ENCODE assay signal across 36 cellular contexts in genomic region chr1:232501174-232501573, GRCh38.
"Had no signal": no experiment of that assay in that cellular context is flagged by ENCODE, and none has a peak within 500 bp of the region (broad histone marks: within the 10 kb centered on the region; RNA-seq: fewer than 3 reads in every experiment).

No MANE protein-coding gene starts in this region.

- H3K36me3 Mint-ChIP-seq: activated CD4-positive, alpha-beta memory T cell treated with anti-CD3 and anti-CD28 coated beads for 36 hours; activated naive CD4-positive, alpha-beta T cell treated with anti-CD3 and anti-CD28 coated beads, Interleukin-2, amount 50 U/mL, for 72 hours; activated naive CD8-positive, alpha-beta T cell treated with anti-CD3 and anti-CD28 coated beads for 36 hours had no signal

- H3K36me3 ChIP-seq: adrenal gland, brain microvascular endothelial cell, breast epithelium had no signal

- ATAC-seq: activated CD8-positive, alpha-beta T cell treated with anti-CD3 and anti-CD28 coated beads for 36 hours; activated naive CD4-positive, alpha-beta T cell treated with anti-CD3 and anti-CD28 coated beads, Interleukin-2, amount 50 U/mL, for 72 hours; activated T-cell treated with anti-CD3 and anti-CD28 coated beads, Interleukin-2, amount 50 U/mL, for 4 hours; activated T-cell treated with anti-CD3 and anti-CD28 coated beads, Interleukin-2, amount 50 U/mL, for 72 hours; activated T-helper 17 cell treated with anti-CD3 and anti-CD28 coated beads, Interleukin-2, amount 50 U/mL, for 72 hours; body of pancreas had no signal

- H3K4me1 Mint-ChIP-seq: activated B cell treated with CpG ODN at 0.5 μM for 24 hours; activated CD4-positive, alpha-beta T cell treated with anti-CD3 and anti-CD28 coated beads, Interleukin-2, amount 10 ng/mL, durations not matched to agents 24 days and 14 days; activated naive CD8-positive, alpha-beta T cell treated with anti-CD3 and anti-CD28 coated beads for 36 hours; activated T-helper 17 cell treated with anti-CD3 and anti-CD28 coated beads, Interleukin-2, amount 50 U/mL, for 72 hours had no signal

- H3K27ac Mint-ChIP-seq: activated B cell treated with CpG ODN at 0.5 μM for 24 hours; activated CD4-positive, alpha-beta memory T cell treated with anti-CD3 and anti-CD28 coated beads for 36 hours; activated CD4-positive, alpha-beta T cell treated with anti-CD3 and anti-CD28 coated beads, Interleukin-2, amount 10 ng/mL, durations not matched to agents 24 days and 14 days; activated CD8-positive, alpha-beta T cell treated with anti-CD3 and anti-CD28 coated beads for 36 hours; activated naive CD4-positive, alpha-beta T cell treated with anti-CD3 and anti-CD28 coated beads for 36 hours; activated naive CD4-positive, alpha-beta T cell treated with anti-CD3 and anti-CD28 coated beads, Interleukin-2, amount 50 U/mL, for 72 hours; activated naive CD8-positive, alpha-beta T cell treated with anti-CD3 and anti-CD28 coated beads for 36 hours; activated T-cell treated with anti-CD3 and anti-CD28 coated beads, Interleukin-2, amount 50 U/mL, for 72 hours; activated T-helper 1 cell treated with anti-CD3 and anti-CD28 coated beads, Interleukin-12 subunit alpha, Interleukin-12 subunit beta, Interleukin-2, Interleukin-4 antibody, amounts not matched to agents 30 ng/mL and 10 ng/mL and 1 ng/mL, durations not matched to agents 14 hours and 24 hours and 36 hours; activated T-helper 17 cell treated with anti-CD3 and anti-CD28 coated beads, Interleukin-2, amount 50 U/mL, for 72 hours; T-helper 1 cell treated with Interleukin-12 subunit alpha and Interleukin-12 subunit beta and Interleukin-4 antibody, amounts not matched to agents 30 μg/mL and 1 μg/mL, for 36 hours; T-helper 2 cell treated with Interferon-gamma antibody and Interleukin-4, amounts not matched to agents 5 μg/mL and 100 μg/mL, for 36 hours had no signal

- H3K4me3 ChIP-seq: adrenal gland, body of pancreas, breast epithelium had no signal

- DNase-seq: activated B cell treated with CpG ODN at 0.5 μM for 24 hours; activated CD4-positive, alpha-beta memory T cell treated with anti-CD3 and anti-CD28 coated beads for 36 hours; activated CD4-positive, alpha-beta T cell treated with anti-CD3 and anti-CD28 coated beads for 4 hours; activated CD4-positive, alpha-beta T cell treated with anti-CD3 and anti-CD28 coated beads, Interleukin-2, amount 10 ng/mL, durations not matched to agents 24 days and 14 days; activated CD4-positive, alpha-beta T cell treated with anti-CD3 and anti-CD28 coated beads, Interleukin-2, amount 50 U/mL, for 1 hour; activated CD4-positive, alpha-beta T cell treated with anti-CD3 and anti-CD28 coated beads, Interleukin-2, amount 50 U/mL, for 4 hours; activated CD4-positive, CD25-positive, alpha-beta regulatory T cell treated with anti-CD3 and anti-CD28 coated beads, Interleukin-2, amount 50 U/mL, for 72 hours; activated CD8-positive, alpha-beta memory T cell treated with anti-CD3 and anti-CD28 coated beads, Interleukin-2, amount 50 U/mL, for 4 hours; activated CD8-positive, alpha-beta T cell treated with anti-CD3 and anti-CD28 coated beads for 36 hours; activated effector memory CD4-positive, alpha-beta T cell treated with anti-CD3 and anti-CD28 coated beads, Interleukin-2, amount 50 U/mL, for 16 hours; activated gamma-delta T cell treated with Interleukin-2 at 50 U/mL for 16 hours; activated naive CD4-positive, alpha-beta T cell; activated naive CD4-positive, alpha-beta T cell treated with anti-CD3 and anti-CD28 coated beads for 36 hours; activated naive CD4-positive, alpha-beta T cell treated with anti-CD3 and anti-CD28 coated beads, Interleukin-2, amount 50 U/mL, for 16 hours; activated naive CD8-positive, alpha-beta T cell treated with anti-CD3 and anti-CD28 coated beads for 36 hours; activated T-cell treated with anti-CD3 and anti-CD28 coated beads for 4 hours; activated T-cell treated with anti-CD3 and anti-CD28 coated beads, Interleukin-2, amount 50 U/mL, for 1 hour; activated T-cell treated with anti-CD3 and anti-CD28 coated beads, Interleukin-2, amount 50 U/mL, for 4 hours; activated T-cell treated with anti-CD3 and anti-CD28 coated beads, Interleukin-2, amount 50 U/mL, for 72 hours; adrenal gland; amniotic stem cell; aorta; body of pancreas; brain microvascular endothelial cell; central memory CD4-positive, alpha-beta T cell; T-helper 2 cell; T-helper 9 cell had no signal

- H3K9me3 Mint-ChIP-seq: activated B cell treated with CpG ODN at 0.5 μM for 24 hours; activated CD4-positive, alpha-beta memory T cell treated with anti-CD3 and anti-CD28 coated beads for 36 hours; activated CD4-positive, alpha-beta T cell treated with anti-CD3 and anti-CD28 coated beads, Interleukin-2, amount 10 ng/mL, durations not matched to agents 24 days and 14 days; activated CD8-positive, alpha-beta T cell treated with anti-CD3 and anti-CD28 coated beads for 36 hours; activated naive CD4-positive, alpha-beta T cell treated with anti-CD3 and anti-CD28 coated beads for 36 hours; activated naive CD4-positive, alpha-beta T cell treated with anti-CD3 and anti-CD28 coated beads, Interleukin-2, amount 50 U/mL, for 72 hours; activated naive CD8-positive, alpha-beta T cell treated with anti-CD3 and anti-CD28 coated beads for 36 hours; activated T-cell treated with anti-CD3 and anti-CD28 coated beads, Interleukin-2, amount 50 U/mL, for 4 hours; activated T-cell treated with anti-CD3 and anti-CD28 coated beads, Interleukin-2, amount 50 U/mL, for 72 hours; activated T-helper 1 cell treated with anti-CD3 and anti-CD28 coated beads, Interleukin-12 subunit alpha, Interleukin-12 subunit beta, Interleukin-2, Interleukin-4 antibody, amounts not matched to agents 30 ng/mL and 10 ng/mL and 1 ng/mL, durations not matched to agents 14 hours and 24 hours and 36 hours; activated T-helper 17 cell treated with anti-CD3 and anti-CD28 coated beads, Interleukin-2, amount 50 U/mL, for 72 hours; T-helper 1 cell treated with Interleukin-12 subunit alpha and Interleukin-12 subunit beta and Interleukin-4 antibody, amounts not matched to agents 30 μg/mL and 1 μg/mL, for 36 hours; T-helper 2 cell treated with Interferon-gamma antibody and Interleukin-4, amounts not matched to agents 5 μg/mL and 100 μg/mL, for 36 hours had no signal

- H3K4me1 ChIP-seq: adrenal gland, body of pancreas, breast epithelium had no signal

- H3K27me3 Mint-ChIP-seq: activated CD4-positive, alpha-beta memory T cell treated with anti-CD3 and anti-CD28 coated beads for 36 hours; activated CD8-positive, alpha-beta T cell treated with anti-CD3 and anti-CD28 coated beads for 36 hours; activated naive CD8-positive, alpha-beta T cell treated with anti-CD3 and anti-CD28 coated beads for 36 hours; activated T-helper 17 cell treated with anti-CD3 and anti-CD28 coated beads, Interleukin-2, amount 50 U/mL, for 72 hours had no signal

- H3K4me3 Mint-ChIP-seq: activated B cell treated with CpG ODN at 0.5 μM for 24 hours; activated CD4-positive, alpha-beta memory T cell treated with anti-CD3 and anti-CD28 coated beads for 36 hours; activated CD4-positive, alpha-beta T cell treated with anti-CD3 and anti-CD28 coated beads, Interleukin-2, amount 10 ng/mL, durations not matched to agents 24 days and 14 days; activated CD8-positive, alpha-beta T cell treated with anti-CD3 and anti-CD28 coated beads for 36 hours; activated naive CD4-positive, alpha-beta T cell treated with anti-CD3 and anti-CD28 coated beads for 36 hours; activated naive CD8-positive, alpha-beta T cell treated with anti-CD3 and anti-CD28 coated beads for 36 hours; activated T-cell treated with anti-CD3 and anti-CD28 coated beads, Interleukin-2, amount 50 U/mL, for 4 hours; activated T-cell treated with anti-CD3 and anti-CD28 coated beads, Interleukin-2, amount 50 U/mL, for 72 hours; activated T-helper 1 cell treated with anti-CD3 and anti-CD28 coated beads, Interleukin-12 subunit alpha, Interleukin-12 subunit beta, Interleukin-2, Interleukin-4 antibody, amounts not matched to agents 30 ng/mL and 10 ng/mL and 1 ng/mL, durations not matched to agents 14 hours and 24 hours and 36 hours; activated T-helper 17 cell treated with anti-CD3 and anti-CD28 coated beads, Interleukin-2, amount 50 U/mL, for 72 hours; T-helper 1 cell treated with Interleukin-12 subunit alpha and Interleukin-12 subunit beta and Interleukin-4 antibody, amounts not matched to agents 30 μg/mL and 1 μg/mL, for 36 hours; T-helper 2 cell treated with Interferon-gamma antibody and Interleukin-4, amounts not matched to agents 5 μg/mL and 100 μg/mL, for 36 hours had no signal

- FAIRE-seq: astrocyte, TTC549 had no signal

- H3K27ac ChIP-seq: adrenal gland, body of pancreas, brain microvascular endothelial cell, breast epithelium, VCaP had no signal

- H3K9me3 ChIP-seq: adrenal gland, body of pancreas, breast epithelium had no signal
